ENCODE assay signal across 9 cellular contexts in genomic region chr13:32284927-32285632, GRCh38. TPM values are rescaled to one million over a fixed set of nuclear protein-coding genes. Genes with fewer than 3 reads are reported as not detected.
A peak's percentile ranks its signal among the peaks of the same experiment; 100 is the strongest.
DNase-seq lines count a peak whose midpoint lies in the region; ATAC-seq and TF ChIP-seq lines count a peak whose summit lies in the region.
"Had no signal": no experiment of that assay in that cellular context is flagged by ENCODE, and none has a peak within 500 bp of the region (broad histone marks: within the 10 kb centered on the region; RNA-seq: fewer than 3 reads in every experiment).

No MANE protein-coding gene starts in this region.

- no peaks in the 10 kb centered on the region for H3K27me3 Mint-ChIP-seq in natural killer cell (ENCODE audit: low read depth in 2 of 2)
- H3K27me3 Mint-ChIP-seq: memory B cell had no signal

- H3K27me3 ChIP-seq in cardiac muscle cell (no peaks in the 10 kb centered on the region), aorta (ENCODE audit: control insufficient read depth in 1 of 2, insufficient read depth in 2 of 2, low read length in 1 of 2) (no peaks in the 10 kb centered on the region)

- WGBS in aorta, 2 donors = 3 to 4% methylated on average over 6 of the region's 6 CpGs

- H3K4me1 Mint-ChIP-seq in natural killer cell = no peaks in the 10 kb centered on the region
- H3K4me1 Mint-ChIP-seq: memory B cell had no signal

- H3K27ac Mint-ChIP-seq in natural killer cell = no peak overlapping the region
- H3K27ac Mint-ChIP-seq: memory B cell had no signal

- H3K4me3 ChIP-seq in cardiac muscle cell = no peak overlapping the region
- H3K4me3 ChIP-seq in fibroblast of mammary gland (ENCODE audit: control insufficient read depth, low read depth, low read length) = no peak overlapping the region
- no peak overlapping the region for H3K4me3 ChIP-seq in aorta (ENCODE audit: low read length in 2 of 2)

- H3K36me3 ChIP-seq in cardiac muscle cell (no peaks in the 10 kb centered on the region), aorta (ENCODE audit: control insufficient read depth in 1 of 2, insufficient read depth in 2 of 2, low read length in 1 of 2) (peaks cover 0 to 7% of the 10 kb centered on the region in 2 donors)

- ATAC-seq in Right ventricle myocardium inferior = no peak
- peak; percentile 73 for ATAC-seq in aorta (ENCODE audit: low FRiP score)
- no peak for ATAC-seq in natural killer cell
- ATAC-seq in HG02870 (IDR thresholded peaks at IDR 0.05; ENCODE audit: unreplicated experiment) = no peak
- no peak for ATAC-seq in HG03025 (IDR thresholded peaks at IDR 0.05; ENCODE audit: low FRiP score, unreplicated experiment)

- no peak overlapping the region for H3K4me3 Mint-ChIP-seq in natural killer cell
- H3K4me3 Mint-ChIP-seq: memory B cell had no signal

- no peaks in the 10 kb centered on the region for H3K9me3 Mint-ChIP-seq in natural killer cell
- H3K9me3 Mint-ChIP-seq: memory B cell had no signal

- H3K4me1 ChIP-seq in cardiac muscle cell (ENCODE audit: low read depth) (peaks cover 19% of the 10 kb centered on the region), aorta (ENCODE audit: control insufficient read depth in 1 of 2, insufficient read depth in 2 of 2, low read length in 2 of 2) (no peaks in the 10 kb centered on the region)

- H3K9me3 ChIP-seq in cardiac muscle cell (ENCODE audit: low read depth) = no peaks in the 10 kb centered on the region
- H3K9me3 ChIP-seq in aorta (ENCODE audit: control insufficient read depth, low read length) = no peaks in the 10 kb centered on the region

- TF ChIP-seq CTCF in cardiac muscle cell (IDR thresholded peaks at IDR 0.05; ENCODE audit: low read depth, low read length) (no peak), fibroblast of mammary gland (conservative IDR thresholded peaks at IDR 0.05; ENCODE audit: control insufficient read depth, insufficient read depth, low read depth, low read length) (no peak), natural killer cell (IDR thresholded peaks at IDR 0.05) (no peak)

- peak; percentile 73 to 89 for DNase-seq in cardiac muscle cell (ENCODE audit: low read depth in 1 of 2, low spot score in 1 of 2)
- DNase-seq in Right ventricle myocardium inferior (ENCODE audit: missing footprints) = no peak
- DNase-seq in fibroblast of mammary gland (ENCODE audit: low read depth) = peak; percentile 84
- DNase-seq in myocyte (ENCODE audit: low read depth) = peak; percentile 81
- DNase-seq in aorta = no peak
- DNase-seq in natural killer cell = no peak

- H3K27ac ChIP-seq in cardiac muscle cell (peak overlapping the region; percentile 59), aorta (ENCODE audit: low read depth in 1 of 2, low read length in 2 of 2) (peak overlapping the region in 1 of 2 donors; percentile 43)

- H3K36me3 Mint-ChIP-seq in natural killer cell = no peaks in the 10 kb centered on the region

- intact Hi-C loops in Right ventricle myocardium inferior (cut with DNase I) = no loop called here
- intact Hi-C loops in aorta (cut with DNase I) = no loop called here
- intact Hi-C loops in natural killer cell (cut with micrococcal nuclease) = no loop called here

RNA-seq across cellular contexts. Expression of gene ZAR1L, which starts 30.1 kb away (rescaled TPM):
- total RNA-seq in cardiac muscle cell (not detected in 2 replicates), Right ventricle myocardium inferior (not detected), myocyte (not detected in 2 replicates), aorta (not detected), natural killer cell (under 1 TPM in 1 of 3 donors, not detected in 2; 0.23 TPM)
- polyA plus RNA-seq in cardiac muscle cell (not detected in 2 replicates), aorta (not detected)
- not detected for polyA plus RNA-seq in myocyte (2012)

RNA-seq across cellular contexts. Expression of gene BRCA2, which starts 30.2 kb away (rescaled TPM):
- total RNA-seq in cardiac muscle cell (1.8 and 5.2 TPM in 2 replicates), Right ventricle myocardium inferior (0.87 TPM), myocyte (1.9 and 4.9 TPM in 2 replicates), aorta (1 to 10 TPM; 3.2 to 4.3 TPM), natural killer cell (1 to 10 TPM; 3.6 to 4.3 (median 3.6) TPM)
- polyA plus RNA-seq in cardiac muscle cell (3.3 and 3.6 TPM in 2 replicates), aorta (under 1 TPM; 0.26 to 0.38 TPM)
- polyA plus RNA-seq in myocyte (2012) = 0.21 TPM

Comparison
In these comparisons a context has a peak if more than half of its experiments do, and no peak if none do; other contexts are left out.
1. DNase-seq: peak in cardiac muscle cell (2 of 2), fibroblast of mammary gland (single experiment) and myocyte (single experiment); none in Right ventricle myocardium inferior (single experiment), aorta (0 of 2) and natural killer cell (single experiment).